Comparison of ENCODE assay signal across 8 cellular contexts in genomic region chr5:98927988-98928801, GRCh38. TPM values are rescaled to one million over a fixed set of nuclear protein-coding genes. Genes with fewer than 3 reads are reported as not detected.
DNase-seq lines count a peak whose midpoint lies in the region; ATAC-seq lines count a peak whose summit lies in the region.

No MANE protein-coding gene starts in this region.

- DNase-seq in NCI-H1417 (lab: John Stamatoyannopoulos, UW) (peak; percentile 48 to 91 (median 75)), NCI-H1417 treated with DMSO at 0.1 percent for 48 hours (lab: John Stamatoyannopoulos, UW) (no peak), NCI-H1092 treated with DMSO at 0.1 percent for 48 hours (lab: John Stamatoyannopoulos, UW) (peak; percentile 34), lung microvascular endothelial cell (ENCODE audit: low read depth in 2 of 2) (peak; percentile 67 to 68)
- peak; percentile 35 to 60 for DNase-seq in activated CD4-positive, alpha-beta T cell treated with anti-CD3 and anti-CD28 coated beads, Interleukin-2, amount 50 U/mL, for 24 hours (ENCODE audit: low read depth in 1 of 2, low spot score in 1 of 2)
- DNase-seq in effector CD4-positive, alpha-beta T cell = peak; percentile 36
- peak in 2 of 3 donors; percentile 31 to 64 for DNase-seq in stimulated activated CD4-positive, alpha-beta T cell treated with anti-CD3 and anti-CD28 coated beads, TNF-alpha, amount 100 ng/mL, for 48 hours (ENCODE audit: low read depth in 3 of 3)

- peak; percentile 32 for ATAC-seq in HG02588 (IDR thresholded peaks at IDR 0.05; ENCODE audit: unreplicated experiment)

RNA-seq across cellular contexts. Expression of gene CHD1, which starts 0.6 kb away (rescaled TPM):
- 44.2 and 47.8 TPM in 2 replicates for total RNA-seq in lung microvascular endothelial cell
